Comparison of ENCODE assay signal across 25 cellular contexts in genomic region chr20:20304942-20305341, GRCh38.
"Had no signal": no experiment of that assay in that cellular context is flagged by ENCODE, and none has a peak within 500 bp of the region (broad histone marks: within the 10 kb centered on the region; RNA-seq: fewer than 3 reads in every experiment).

No MANE protein-coding gene starts in this region.

- H3K27me3 ChIP-seq: colonic mucosa, heart right ventricle, left lung, neutrophil, sigmoid colon, stomach, testis, tibial artery had no signal

- H3K27ac ChIP-seq: colonic mucosa, esophagus squamous epithelium, heart right ventricle, left lung, neutrophil, parathyroid adenoma, prostate gland, sigmoid colon, stomach, testis, tibial artery had no signal

- H2AFZ ChIP-seq: parathyroid adenoma had no signal

- H3K9me3 ChIP-seq: colonic mucosa, esophagus squamous epithelium, heart right ventricle, left lung, neutrophil, prostate gland, sigmoid colon, stomach, testis, tibial artery had no signal

- DNase-seq: colonic mucosa; effector memory CD8-positive, alpha-beta T cell; erythroblast; esophagus squamous epithelium; foreskin melanocyte; glutamatergic neuron; heart right ventricle; hippocampal formation; left cardiac atrium; left lung; mesendoderm; midbrain; naive thymus-derived CD4-positive, alpha-beta T cell; right cardiac atrium; sigmoid colon; stimulated activated CD4-positive, alpha-beta T cell treated with anti-CD3 and anti-CD28 coated beads, Interleukin-2, amount 100 ng/mL, for 24 hours; stimulated activated CD4-positive, alpha-beta T cell treated with anti-CD3 and anti-CD28 coated beads, Interleukin-4, amount 100 ng/mL, for 24 hours; stimulated activated naive CD4-positive, alpha-beta T cell treated with Interleukin-2 at 50 U/mL for 16 hours; stomach; testis; tibial artery had no signal

- H3K4me1 ChIP-seq: colonic mucosa, esophagus squamous epithelium, heart right ventricle, left lung, parathyroid adenoma, prostate gland, sigmoid colon, stomach, testis, tibial artery had no signal

- ATAC-seq: effector memory CD8-positive, alpha-beta T cell; heart right ventricle; left cardiac atrium; left lung; naive thymus-derived CD4-positive, alpha-beta T cell; right cardiac atrium; stimulated activated effector memory CD8-positive, alpha-beta T cell treated with anti-CD3 and anti-CD28 coated beads, Interleukin-12 subunit alpha, Interleukin-12 subunit beta, amount 100 ng/mL, for 72 hours had no signal

- H3K36me3 ChIP-seq: colonic mucosa, esophagus squamous epithelium, heart right ventricle, left lung, neutrophil, prostate gland, sigmoid colon, stomach, tibial artery had no signal

- H3K9ac ChIP-seq: parathyroid adenoma had no signal

- H3K4me3 ChIP-seq: colonic mucosa, esophagus squamous epithelium, heart right ventricle, left lung, prostate gland, sigmoid colon, stomach, testis, tibial artery had no signal
